In the genomic region with DNA sequence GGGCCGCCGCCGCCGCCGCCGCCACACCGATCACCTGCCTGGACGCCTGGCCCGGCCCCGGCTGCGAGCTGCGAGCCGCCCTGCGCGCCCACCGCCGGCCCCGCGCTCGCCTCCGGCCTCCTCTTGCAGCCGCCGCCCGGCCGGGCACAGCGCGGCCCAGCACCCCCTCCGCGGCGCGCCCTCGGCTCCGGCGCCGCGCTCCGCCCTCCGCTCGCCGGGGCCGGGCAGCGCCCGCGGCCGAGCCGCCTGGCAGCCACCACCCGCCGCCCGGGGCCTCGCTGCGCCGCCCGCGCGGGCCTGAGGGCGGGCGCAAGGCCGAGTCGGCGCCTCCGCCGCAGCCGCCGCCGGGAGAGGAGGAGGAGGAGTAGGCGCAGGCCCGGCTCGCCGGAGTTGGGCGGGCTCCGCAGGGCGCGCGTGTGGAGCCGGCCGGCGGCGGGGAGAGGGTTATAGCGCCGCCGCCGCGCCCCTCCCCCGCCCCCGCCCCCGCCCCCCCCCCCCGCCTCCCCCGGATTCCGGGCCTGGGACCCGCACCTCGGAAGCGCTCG, we compare ENCODE assay signal across 3 cellular contexts.
TF ChIP-seq lines count a peak whose summit lies in the region.

A gene (minus strand): TSS at position 418 of the 545 bp plus-strand sequence. CDS start 845 bp downstream, outside the sequence.

TF ChIP-seq in SK-N-SH, 30 proteins besides CTCF, POLR2A, EP300 and RAD21:
- TF ChIP-seq ELF1 (IDR thresholded peaks at IDR 0.05) = no peak
- TF ChIP-seq FOSL2 (IDR thresholded peaks at IDR 0.05; ENCODE audit: borderline replicate concordance, low read depth) = no peak
- TF ChIP-seq EZH2phosphoT487 (IDR thresholded peaks at IDR 0.05; ENCODE audit: borderline replicate concordance, low read depth) = no peak
- no peak; the same call in 1 of the 2 replicates for TF ChIP-seq GABPA (IDR thresholded peaks at IDR 0.05; ENCODE audit: low read depth)
- TF ChIP-seq, protein P1, sequence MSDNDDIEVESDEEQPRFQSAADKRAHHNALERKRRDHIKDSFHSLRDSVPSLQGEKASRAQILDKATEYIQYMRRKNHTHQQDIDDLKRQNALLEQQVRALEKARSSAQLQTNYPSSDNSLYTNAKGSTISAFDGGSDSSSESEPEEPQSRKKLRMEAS (IDR thresholded peaks at IDR 0.05; ENCODE audit: low read depth) = no peak

TF ChIP-seq in SK-N-SH treated with all-trans-retinoic acid at 6 μM for 48 hours, 23 proteins besides CTCF, POLR2A, EP300 and RAD21:
- TF ChIP-seq ZNF565 (CRISPR knock-in tag; conservative IDR thresholded peaks at IDR 0.05; ENCODE audit: low read depth) = no peak

TF ChIP-seq in K562, 482 proteins besides CTCF, POLR2A, EP300 and RAD21:
- no peak for TF ChIP-seq MEF2D (tag; conservative IDR thresholded peaks at IDR 0.05; ENCODE audit: low read depth)
- TF ChIP-seq, protein P2, sequence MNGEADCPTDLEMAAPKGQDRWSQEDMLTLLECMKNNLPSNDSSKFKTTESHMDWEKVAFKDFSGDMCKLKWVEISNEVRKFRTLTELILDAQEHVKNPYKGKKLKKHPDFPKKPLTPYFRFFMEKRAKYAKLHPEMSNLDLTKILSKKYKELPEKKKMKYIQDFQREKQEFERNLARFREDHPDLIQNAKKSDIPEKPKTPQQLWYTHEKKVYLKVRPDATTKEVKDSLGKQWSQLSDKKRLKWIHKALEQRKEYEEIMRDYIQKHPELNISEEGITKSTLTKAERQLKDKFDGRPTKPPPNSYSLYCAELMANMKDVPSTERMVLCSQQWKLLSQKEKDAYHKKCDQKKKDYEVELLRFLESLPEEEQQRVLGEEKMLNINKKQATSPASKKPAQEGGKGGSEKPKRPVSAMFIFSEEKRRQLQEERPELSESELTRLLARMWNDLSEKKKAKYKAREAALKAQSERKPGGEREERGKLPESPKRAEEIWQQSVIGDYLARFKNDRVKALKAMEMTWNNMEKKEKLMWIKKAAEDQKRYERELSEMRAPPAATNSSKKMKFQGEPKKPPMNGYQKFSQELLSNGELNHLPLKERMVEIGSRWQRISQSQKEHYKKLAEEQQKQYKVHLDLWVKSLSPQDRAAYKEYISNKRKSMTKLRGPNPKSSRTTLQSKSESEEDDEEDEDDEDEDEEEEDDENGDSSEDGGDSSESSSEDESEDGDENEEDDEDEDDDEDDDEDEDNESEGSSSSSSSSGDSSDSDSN (IDR thresholded peaks at IDR 0.05; ENCODE audit: borderline replicate concordance in 1 of 2, low read depth in 2 of 2, low read length in 2 of 2) = peak in 1 of 2 experiments; percentile 12; a peak in 2 of 4 replicates
- TF ChIP-seq CHD4 (IDR thresholded peaks at IDR 0.05; ENCODE audit: insufficient read depth, insufficient replicate concordance, low read depth, low read length, poor library complexity, severe bottlenecking) = no peak
- TF ChIP-seq, protein P3, sequence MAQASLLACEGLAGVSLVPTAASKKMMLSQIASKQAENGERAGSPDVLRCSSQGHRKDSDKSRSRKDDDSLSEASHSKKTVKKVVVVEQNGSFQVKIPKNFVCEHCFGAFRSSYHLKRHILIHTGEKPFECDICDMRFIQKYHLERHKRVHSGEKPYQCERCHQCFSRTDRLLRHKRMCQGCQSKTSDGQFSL (CRISPR knock-in tag; IDR thresholded peaks at IDR 0.05) = no peak
- TF ChIP-seq, protein P3 (tag; IDR thresholded peaks at IDR 0.05) = peak in 1 of 2 experiments; percentile 68; a peak in 2 of 4 replicates
- TF ChIP-seq PHF8 (IDR thresholded peaks at IDR 0.05; ENCODE audit: borderline replicate concordance, low read length) = peak; percentile 16; the same call in 1 of the 2 replicates
- TF ChIP-seq, protein P4, sequence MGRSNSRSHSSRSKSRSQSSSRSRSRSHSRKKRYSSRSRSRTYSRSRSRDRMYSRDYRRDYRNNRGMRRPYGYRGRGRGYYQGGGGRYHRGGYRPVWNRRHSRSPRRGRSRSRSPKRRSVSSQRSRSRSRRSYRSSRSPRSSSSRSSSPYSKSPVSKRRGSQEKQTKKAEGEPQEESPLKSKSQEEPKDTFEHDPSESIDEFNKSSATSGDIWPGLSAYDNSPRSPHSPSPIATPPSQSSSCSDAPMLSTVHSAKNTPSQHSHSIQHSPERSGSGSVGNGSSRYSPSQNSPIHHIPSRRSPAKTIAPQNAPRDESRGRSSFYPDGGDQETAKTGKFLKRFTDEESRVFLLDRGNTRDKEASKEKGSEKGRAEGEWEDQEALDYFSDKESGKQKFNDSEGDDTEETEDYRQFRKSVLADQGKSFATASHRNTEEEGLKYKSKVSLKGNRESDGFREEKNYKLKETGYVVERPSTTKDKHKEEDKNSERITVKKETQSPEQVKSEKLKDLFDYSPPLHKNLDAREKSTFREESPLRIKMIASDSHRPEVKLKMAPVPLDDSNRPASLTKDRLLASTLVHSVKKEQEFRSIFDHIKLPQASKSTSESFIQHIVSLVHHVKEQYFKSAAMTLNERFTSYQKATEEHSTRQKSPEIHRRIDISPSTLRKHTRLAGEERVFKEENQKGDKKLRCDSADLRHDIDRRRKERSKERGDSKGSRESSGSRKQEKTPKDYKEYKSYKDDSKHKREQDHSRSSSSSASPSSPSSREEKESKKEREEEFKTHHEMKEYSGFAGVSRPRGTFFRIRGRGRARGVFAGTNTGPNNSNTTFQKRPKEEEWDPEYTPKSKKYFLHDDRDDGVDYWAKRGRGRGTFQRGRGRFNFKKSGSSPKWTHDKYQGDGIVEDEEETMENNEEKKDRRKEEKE (IDR thresholded peaks at IDR 0.05; ENCODE audit: borderline replicate concordance in 1 of 2, control insufficient read depth in 1 of 2, low read depth in 2 of 2, low read length in 1 of 2) = no peak
- TF ChIP-seq ZBTB7A (IDR thresholded peaks at IDR 0.05; ENCODE audit: borderline replicate concordance, control insufficient read depth, low read depth, low read length) = peak; percentile 12; the same call in 1 of the 2 replicates
- TF ChIP-seq, protein P5, sequence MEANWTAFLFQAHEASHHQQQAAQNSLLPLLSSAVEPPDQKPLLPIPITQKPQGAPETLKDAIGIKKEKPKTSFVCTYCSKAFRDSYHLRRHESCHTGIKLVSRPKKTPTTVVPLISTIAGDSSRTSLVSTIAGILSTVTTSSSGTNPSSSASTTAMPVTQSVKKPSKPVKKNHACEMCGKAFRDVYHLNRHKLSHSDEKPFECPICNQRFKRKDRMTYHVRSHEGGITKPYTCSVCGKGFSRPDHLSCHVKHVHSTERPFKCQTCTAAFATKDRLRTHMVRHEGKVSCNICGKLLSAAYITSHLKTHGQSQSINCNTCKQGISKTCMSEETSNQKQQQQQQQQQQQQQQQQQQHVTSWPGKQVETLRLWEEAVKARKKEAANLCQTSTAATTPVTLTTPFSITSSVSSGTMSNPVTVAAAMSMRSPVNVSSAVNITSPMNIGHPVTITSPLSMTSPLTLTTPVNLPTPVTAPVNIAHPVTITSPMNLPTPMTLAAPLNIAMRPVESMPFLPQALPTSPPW (CRISPR knock-in tag; IDR thresholded peaks at IDR 0.05) = peak; percentile 79
- TF ChIP-seq ZNF354B (CRISPR knock-in tag; IDR thresholded peaks at IDR 0.05) = no peak
- TF ChIP-seq CXXC5 (CRISPR knock-in tag; IDR thresholded peaks at IDR 0.05) = peak; percentile 3; the same call in 1 of the 2 replicates
- TF ChIP-seq, protein P6, sequence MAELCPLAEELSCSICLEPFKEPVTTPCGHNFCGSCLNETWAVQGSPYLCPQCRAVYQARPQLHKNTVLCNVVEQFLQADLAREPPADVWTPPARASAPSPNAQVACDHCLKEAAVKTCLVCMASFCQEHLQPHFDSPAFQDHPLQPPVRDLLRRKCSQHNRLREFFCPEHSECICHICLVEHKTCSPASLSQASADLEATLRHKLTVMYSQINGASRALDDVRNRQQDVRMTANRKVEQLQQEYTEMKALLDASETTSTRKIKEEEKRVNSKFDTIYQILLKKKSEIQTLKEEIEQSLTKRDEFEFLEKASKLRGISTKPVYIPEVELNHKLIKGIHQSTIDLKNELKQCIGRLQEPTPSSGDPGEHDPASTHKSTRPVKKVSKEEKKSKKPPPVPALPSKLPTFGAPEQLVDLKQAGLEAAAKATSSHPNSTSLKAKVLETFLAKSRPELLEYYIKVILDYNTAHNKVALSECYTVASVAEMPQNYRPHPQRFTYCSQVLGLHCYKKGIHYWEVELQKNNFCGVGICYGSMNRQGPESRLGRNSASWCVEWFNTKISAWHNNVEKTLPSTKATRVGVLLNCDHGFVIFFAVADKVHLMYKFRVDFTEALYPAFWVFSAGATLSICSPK (IDR thresholded peaks at IDR 0.05; ENCODE audit: borderline replicate concordance) = no peak
